Comparison of ENCODE assay signal across 18 cellular contexts in the genomic region with DNA sequence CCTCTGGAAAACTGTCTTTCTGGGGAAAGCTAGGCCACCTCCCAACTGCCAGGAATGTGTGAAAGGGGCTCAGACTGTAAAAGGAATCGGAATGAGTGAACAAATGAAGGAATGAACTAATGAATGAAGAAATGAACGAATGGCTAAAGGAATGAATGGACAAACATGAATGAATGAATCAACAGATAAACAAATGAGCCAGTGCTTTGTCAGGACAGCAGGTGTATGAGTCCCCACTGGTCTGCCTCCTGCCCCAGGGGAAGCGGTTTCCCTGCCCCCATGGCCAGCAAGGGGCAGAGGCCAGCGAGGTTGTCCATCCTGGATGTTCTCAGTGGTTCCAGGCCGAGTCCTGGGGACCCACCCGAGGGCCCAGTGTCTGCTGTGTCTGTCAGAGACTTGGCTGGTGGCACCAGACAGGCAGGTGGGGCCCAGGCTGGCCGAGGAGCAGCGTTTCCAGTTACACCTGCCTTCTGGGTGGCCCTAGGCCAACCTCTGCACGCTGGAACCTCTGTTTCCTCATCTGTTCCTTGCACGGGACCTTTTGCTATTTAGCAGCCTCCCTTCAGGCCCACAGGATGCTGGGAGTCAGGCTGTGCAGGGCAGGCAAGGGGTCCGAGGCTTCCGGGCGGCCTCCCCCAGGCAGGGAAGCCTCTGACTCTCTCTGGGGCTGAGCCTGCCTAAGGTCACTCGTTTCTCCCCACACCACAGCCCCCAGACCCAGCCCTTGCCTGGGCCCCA. TPM values are rescaled to one million over a fixed set of nuclear protein-coding genes. Genes with fewer than 3 reads are reported as not detected.
DNase-seq lines count a peak whose midpoint lies in the region; ATAC-seq, FAIRE-seq and TF ChIP-seq lines count a peak whose summit lies in the region.
"Had no signal": no experiment of that assay in that cellular context is flagged by ENCODE, and none has a peak within 500 bp of the region (broad histone marks: within the 10 kb centered on the region; RNA-seq: fewer than 3 reads in every experiment).

No MANE protein-coding gene starts in this region.

- FAIRE-seq in kidney (lab: Jason Lieb, UNC) (no peak), urothelium cell line (lab: Jason Lieb, UNC) (peak; percentile 30)
- FAIRE-seq: endometrium had no signal

- no peak overlapping the region for H3K4me3 ChIP-seq in RWPE2 (ENCODE audit: severe bottlenecking)
- no peak overlapping the region for H3K4me3 ChIP-seq in kidney (ENCODE audit: low read length in 2 of 2)
- no peak overlapping the region for H3K4me3 ChIP-seq in SJCRH30
- H3K4me3 ChIP-seq: heart left ventricle, uterus had no signal

- H3K27me3 ChIP-seq in RWPE2 (ENCODE audit: insufficient read depth, poor library complexity, severe bottlenecking): no peaks in the 10 kb centered on the region
- H3K27me3 ChIP-seq in SJCRH30: no peaks in the 10 kb centered on the region
- H3K27me3 ChIP-seq: heart left ventricle, uterus had no signal

- ATAC-seq in left ventricle myocardium superior: no peak
- no peak for ATAC-seq in left cardiac atrium
- no peak for ATAC-seq in RWPE2 (ENCODE audit: low read depth)

- H3K9me3 ChIP-seq in RWPE2 (ENCODE audit: severe bottlenecking) (no peaks in the 10 kb centered on the region), kidney (ENCODE audit: control insufficient read depth in 1 of 2, low read length in 2 of 2) (peaks cover 0 to 5% of the 10 kb centered on the region in 2 donors), SJCRH30 (replicated peaks) (no peaks in the 10 kb centered on the region)
- H3K9me3 ChIP-seq: heart left ventricle, uterus had no signal

- H3K36me3 ChIP-seq in RWPE2 (ENCODE audit: low read depth) (no peaks in the 10 kb centered on the region), kidney (ENCODE audit: control insufficient read depth in 1 of 2, insufficient read depth in 2 of 2, low read length in 2 of 2) (no peaks in the 10 kb centered on the region), SJCRH30 (no peaks in the 10 kb centered on the region)
- H3K36me3 ChIP-seq: heart left ventricle, uterus had no signal

- H3K27ac ChIP-seq in RWPE2 (ENCODE audit: poor library complexity, severe bottlenecking): peak overlapping the region; percentile 78
- no peak overlapping the region for H3K27ac ChIP-seq in kidney (ENCODE audit: low read depth in 2 of 2, low read length in 2 of 2)
- H3K27ac ChIP-seq in SJCRH30: no peak overlapping the region

- no peak overlapping the region for H3K9ac ChIP-seq in kidney (ENCODE audit: low read length in 2 of 2)

- POLR2A ChIA-PET in HEK293T (lab: Yijun Ruan, JAX): no interaction called here

- intact Hi-C loops in left ventricle myocardium superior (cut with micrococcal nuclease): no loop called here
- intact Hi-C loops in left cardiac atrium (cut with DNase I): no loop called here
- intact Hi-C loops in kidney (cut with DNase I): no loop called here

- H3K4me1 ChIP-seq in RWPE2 (ENCODE audit: insufficient read depth, poor library complexity, severe bottlenecking): peaks cover 19% of the 10 kb centered on the region
- no peaks in the 10 kb centered on the region for H3K4me1 ChIP-seq in kidney (ENCODE audit: control insufficient read depth in 1 of 2, insufficient read depth in 1 of 2, low read depth in 1 of 2, low read length in 2 of 2)
- peaks cover 18% of the 10 kb centered on the region for H3K4me1 ChIP-seq in SJCRH30
- H3K4me1 ChIP-seq: uterus had no signal

- CTCF ChIA-PET in HEK293T (lab: Yijun Ruan, JAX): no interaction called here

- no peak for TF ChIP-seq CTCF in RWPE2 (IDR thresholded peaks at IDR 0.05; ENCODE audit: poor library complexity, severe bottlenecking)
- TF ChIP-seq CTCF in kidney (IDR thresholded peaks at IDR 0.05; ENCODE audit: borderline replicate concordance, extremely low read depth, insufficient read depth): no peak

- DNase-seq in left ventricle myocardium superior: peak; percentile 21
- DNase-seq in left cardiac atrium: no peak
- DNase-seq in RWPE2 (ENCODE audit: low spot score): no peak
- peak; percentile 65 for DNase-seq in kidney
- DNase-seq in urothelium cell line (ENCODE audit: low spot score): no peak
- DNase-seq in HEK293T (ENCODE audit: extremely low spot score): no peak
- DNase-seq in SJCRH30: no peak
- no peak for DNase-seq in epidermal melanocyte (ENCODE audit: insufficient read length, low spot score)
- DNase-seq: activated naive CD4-positive, alpha-beta T cell treated with anti-CD3 and anti-CD28 coated beads, Interleukin-2, amount 50 U/mL, for 16 hours; CD4-positive, CD25-positive, alpha-beta regulatory T cell; cortex of kidney; DMS 273 treated with DMSO at 0.1 percent for 48 hours; NCI-H187 treated with DMSO at 0.1 percent for 48 hours; NCI-H774; stimulated activated CD4-positive, alpha-beta T cell treated with anti-CD3 and anti-CD28 coated beads, Interleukin-12 subunit alpha, Interleukin-12 subunit beta, amount 100 ng/mL, for 4 hours; uterus had no signal

TF ChIP-seq in HEK293T, 16 proteins besides CTCF, POLR2A, EP300 and RAD21:
- TF ChIP-seq ZNF384 (IDR thresholded peaks at IDR 0.05) (no peak), FOXA1 (IDR thresholded peaks at IDR 0.05) (no peak), L3MBTL2 (conservative IDR thresholded peaks at IDR 0.05) (no peak), ELF4 (IDR thresholded peaks at IDR 0.05) (no peak)
- TF ChIP-seq, protein P1, sequence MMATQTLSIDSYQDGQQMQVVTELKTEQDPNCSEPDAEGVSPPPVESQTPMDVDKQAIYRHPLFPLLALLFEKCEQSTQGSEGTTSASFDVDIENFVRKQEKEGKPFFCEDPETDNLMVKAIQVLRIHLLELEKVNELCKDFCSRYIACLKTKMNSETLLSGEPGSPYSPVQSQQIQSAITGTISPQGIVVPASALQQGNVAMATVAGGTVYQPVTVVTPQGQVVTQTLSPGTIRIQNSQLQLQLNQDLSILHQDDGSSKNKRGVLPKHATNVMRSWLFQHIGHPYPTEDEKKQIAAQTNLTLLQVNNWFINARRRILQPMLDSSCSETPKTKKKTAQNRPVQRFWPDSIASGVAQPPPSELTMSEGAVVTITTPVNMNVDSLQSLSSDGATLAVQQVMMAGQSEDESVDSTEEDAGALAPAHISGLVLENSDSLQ (IDR thresholded peaks at IDR 0.05): no peak

RNA-seq across cellular contexts. Expression of a gene that starts 24.3 kb away (rescaled TPM):
- total RNA-seq in left ventricle myocardium superior: 32.7 TPM
- 10 to 100 TPM; 27.5 to 33.9 TPM for total RNA-seq in left cardiac atrium
- total RNA-seq in kidney: 53.0 TPM
- polyA plus RNA-seq in kidney (ENCODE audit: insufficient read depth, low read depth, low replicate concordance): 14.1 TPM
- total RNA-seq in SJCRH30 (2014; rRNA removed; shearing (Covaris generic)): 26.9 and 31.6 TPM in 2 replicates
- polyA plus RNA-seq: CD4-positive, CD25-positive, alpha-beta regulatory T cell had no signal

Comparison
In these comparisons a context has a peak if more than half of its experiments do, and no peak if none do; other contexts are left out.
1. DNase-seq: peak in left ventricle myocardium superior (single experiment) and kidney (single experiment); none in left cardiac atrium (single experiment), RWPE2 (single experiment), urothelium cell line (single experiment), HEK293T (single experiment), SJCRH30 (0 of 2) and epidermal melanocyte (single experiment).